8 cellular contexts compared by ENCODE assay signal in genomic region chr11:59756496-59756840, GRCh38. TPM values are rescaled to one million over a fixed set of nuclear protein-coding genes. Genes with fewer than 3 reads are reported as not detected.
DNase-seq lines count a peak whose midpoint lies in the region; ATAC-seq and TF ChIP-seq lines count a peak whose summit lies in the region.

No MANE protein-coding gene starts in this region.

- no peak for DNase-seq in CD4-positive, alpha-beta T cell
- DNase-seq in NT2/D1 (ENCODE audit: low read depth, low spot score) (no peak), GF-D8 (lab: John Stamatoyannopoulos, UW) (no peak)
- DNase-seq in effector memory CD8-positive, alpha-beta T cell, result no peak
- no peak for DNase-seq in natural killer cell treated with Interleukin-12 subunit alpha and Interleukin-12 subunit beta and Interleukin-15 and Interleukin-18, amount 100 ng/mL, for 72 hours (ENCODE audit: low spot score)

- no peaks in the 10 kb centered on the region for H3K27me3 ChIP-seq in CD4-positive, alpha-beta T cell (ENCODE audit: control insufficient read depth, insufficient read depth, low read length)
- H3K27me3 ChIP-seq in NT2/D1 (ENCODE audit: insufficient read depth, insufficient read length), result no peaks in the 10 kb centered on the region

- CTCF ChIA-PET in CD4-positive, alpha-beta T cell (lab: Charles Lee), result interaction anchor here (0.6 to 4.1 kb wide), 3 partner anchors 45 to 91 kb away, joined by 3 to 50 read pairs (median 37); partner anchors contain the start of gene MRPL16

- H3K36me3 Mint-ChIP-seq in CD4-positive, alpha-beta T cell (ENCODE audit: low read depth), result peaks cover 3% of the 10 kb centered on the region
- peaks cover 6% of the 10 kb centered on the region for H3K36me3 Mint-ChIP-seq in effector memory CD8-positive, alpha-beta T cell (ENCODE audit: insufficient read depth)
- H3K36me3 Mint-ChIP-seq in natural killer cell treated with Interleukin-12 subunit alpha and Interleukin-12 subunit beta and Interleukin-15 and Interleukin-18, amount 100 ng/mL, for 72 hours, result no peaks in the 10 kb centered on the region

- peak overlapping the region; percentile 89 for H3K9ac ChIP-seq in NT2/D1 (ENCODE audit: insufficient read length, low read depth)

- peak overlapping the region; percentile 3 for H3K27ac Mint-ChIP-seq in CD4-positive, alpha-beta T cell
- H3K27ac Mint-ChIP-seq in effector memory CD8-positive, alpha-beta T cell, result peak overlapping the region in 1 of 2 donors; percentile 55
- H3K27ac Mint-ChIP-seq in natural killer cell treated with Interleukin-12 subunit alpha and Interleukin-12 subunit beta and Interleukin-15 and Interleukin-18, amount 100 ng/mL, for 72 hours, result peak overlapping the region in 1 of 2 donors; percentile 61

- no peaks in the 10 kb centered on the region for H3K4me1 ChIP-seq in NT2/D1 (ENCODE audit: insufficient read depth, insufficient read length)

- intact Hi-C loops in CD4-positive, alpha-beta T cell (cut with DNase I, micrococcal nuclease), result loop anchor here in 1 of 2 experiments (5.0 kb wide), 3 partner anchors 84 to 209 kb away; no protein-coding TSS in a partner anchor

- no peak for TF ChIP-seq CTCF in CD4-positive, alpha-beta T cell (IDR thresholded peaks at IDR 0.05)

- peaks cover 24% of the 10 kb centered on the region for H3K36me3 ChIP-seq in NT2/D1 (ENCODE audit: insufficient read depth, insufficient read length, low read length)

- no peaks in the 10 kb centered on the region for H3K9me3 Mint-ChIP-seq in CD4-positive, alpha-beta T cell
- H3K9me3 Mint-ChIP-seq in effector memory CD8-positive, alpha-beta T cell, result no peaks in the 10 kb centered on the region
- H3K9me3 Mint-ChIP-seq in natural killer cell treated with Interleukin-12 subunit alpha and Interleukin-12 subunit beta and Interleukin-15 and Interleukin-18, amount 100 ng/mL, for 72 hours, result no peaks in the 10 kb centered on the region

- peaks cover 26% of the 10 kb centered on the region for H3K4me1 Mint-ChIP-seq in CD4-positive, alpha-beta T cell (ENCODE audit: low read depth)
- peaks cover 29 to 39% of the 10 kb centered on the region in 2 donors for H3K4me1 Mint-ChIP-seq in effector memory CD8-positive, alpha-beta T cell (ENCODE audit: low read depth in 2 of 2)
- H3K4me1 Mint-ChIP-seq in natural killer cell treated with Interleukin-12 subunit alpha and Interleukin-12 subunit beta and Interleukin-15 and Interleukin-18, amount 100 ng/mL, for 72 hours (ENCODE audit: low read depth in 2 of 2), result peaks cover 25 to 35% of the 10 kb centered on the region in 2 donors

- no peaks in the 10 kb centered on the region for H3K9me3 ChIP-seq in CD4-positive, alpha-beta T cell (ENCODE audit: control insufficient read depth, low read length)
- H3K9me3 ChIP-seq in NT2/D1 (ENCODE audit: insufficient read depth, low read length), result no peaks in the 10 kb centered on the region

- H3K4me3 ChIP-seq in NT2/D1 (ENCODE audit: insufficient read length, low read depth), result peak overlapping the region; percentile 90

- H3K27me3 Mint-ChIP-seq in CD4-positive, alpha-beta T cell, result peaks cover 4% of the 10 kb centered on the region
- H3K27me3 Mint-ChIP-seq in effector memory CD8-positive, alpha-beta T cell, result no peaks in the 10 kb centered on the region
- no peaks in the 10 kb centered on the region for H3K27me3 Mint-ChIP-seq in natural killer cell treated with Interleukin-12 subunit alpha and Interleukin-12 subunit beta and Interleukin-15 and Interleukin-18, amount 100 ng/mL, for 72 hours

- POLR2A ChIA-PET in CD4-positive, alpha-beta T cell (lab: Charles Lee), result interaction anchor here (0.9 to 3.2 kb wide), 7 partner anchors 11 to 87 kb away, joined by 3 to 21 read pairs (median 17); partner anchors contain the start of genes MRPL16 and PATL1

- H3K4me3 Mint-ChIP-seq in CD4-positive, alpha-beta T cell, result peak overlapping the region; percentile 90
- H3K4me3 Mint-ChIP-seq in effector memory CD8-positive, alpha-beta T cell, result peak overlapping the region; percentile 91 to 96
- H3K4me3 Mint-ChIP-seq in natural killer cell treated with Interleukin-12 subunit alpha and Interleukin-12 subunit beta and Interleukin-15 and Interleukin-18, amount 100 ng/mL, for 72 hours, result peak overlapping the region; percentile 85

- ATAC-seq in CD4-positive, alpha-beta T cell (ENCODE audit: poor library complexity), result no peak
- ATAC-seq in effector memory CD8-positive, alpha-beta T cell (replicated peaks), result no peak
- ATAC-seq in natural killer cell treated with Interleukin-12 subunit alpha and Interleukin-12 subunit beta and Interleukin-15 and Interleukin-18, amount 100 ng/mL, for 72 hours, result no peak
- ATAC-seq in GM18868 (IDR thresholded peaks at IDR 0.05; ENCODE audit: unreplicated experiment) (no peak), HG02759 (IDR thresholded peaks at IDR 0.05; ENCODE audit: unreplicated experiment) (no peak), HG02571 (IDR thresholded peaks at IDR 0.05; ENCODE audit: unreplicated experiment) (no peak)

- no peak overlapping the region for H3K27ac ChIP-seq in CD4-positive, alpha-beta T cell (ENCODE audit: low read depth, low read length)

RNA-seq across cellular contexts. Expression of gene STX3, which starts 1.3 kb away (rescaled TPM):
- total RNA-seq in CD4-positive, alpha-beta T cell, result 1 to 10 TPM; 4.6 to 6.4 TPM
- total RNA-seq in natural killer cell treated with Interleukin-12 subunit alpha and Interleukin-12 subunit beta and Interleukin-15 and Interleukin-18, amount 100 ng/mL, for 72 hours, result 10 to 100 TPM; 26.8 to 28.5 TPM

RNA-seq across cellular contexts. Expression of gene OR10V1, which starts 42.8 kb away (rescaled TPM):
- not detected for total RNA-seq in CD4-positive, alpha-beta T cell
- not detected for total RNA-seq in natural killer cell treated with Interleukin-12 subunit alpha and Interleukin-12 subunit beta and Interleukin-15 and Interleukin-18, amount 100 ng/mL, for 72 hours

RNA-seq across cellular contexts. Expression of gene MRPL16, which starts 54.1 kb away (rescaled TPM):
- 10 to 100 TPM; 22.8 to 24.6 TPM for total RNA-seq in CD4-positive, alpha-beta T cell
- 10 to 100 TPM; 58.7 to 75.5 TPM for total RNA-seq in natural killer cell treated with Interleukin-12 subunit alpha and Interleukin-12 subunit beta and Interleukin-15 and Interleukin-18, amount 100 ng/mL, for 72 hours
